In genomic region chr2:201264472-201265173, GRCh38 we compare ENCODE assay signal across 16 cellular contexts. TPM values are rescaled to one million over a fixed set of nuclear protein-coding genes. Genes with fewer than 3 reads are reported as not detected.
DNase-seq lines count a peak whose midpoint lies in the region; ATAC-seq and TF ChIP-seq lines count a peak whose summit lies in the region.
"Had no signal": no experiment of that assay in that cellular context is flagged by ENCODE, and none has a peak within 500 bp of the region (broad histone marks: within the 10 kb centered on the region; RNA-seq: fewer than 3 reads in every experiment).

No MANE protein-coding gene starts in this region.

- peaks cover 55% of the 10 kb centered on the region for H3K79me2 ChIP-seq in ACC112 (ENCODE audit: control insufficient read depth, insufficient read depth, low read length, unreplicated experiment)

- H3K4me3 Mint-ChIP-seq in CD14-positive monocyte (peak overlapping the region in 1 of 2 donors; percentile 24), activated B cell treated with CpG ODN at 0.5 μM for 24 hours (peak overlapping the region; percentile 20), immature natural killer cell (peak overlapping the region; percentile 88 to 100 (median 93))

- peaks cover 34 to 48% of the 10 kb centered on the region in 2 donors for H3K36me3 Mint-ChIP-seq in CD14-positive monocyte
- peaks cover 43% of the 10 kb centered on the region for H3K36me3 Mint-ChIP-seq in activated B cell treated with CpG ODN at 0.5 μM for 24 hours (ENCODE audit: low read depth)
- H3K36me3 Mint-ChIP-seq in immature natural killer cell: peaks cover 22 to 31% (median 29%) of the 10 kb centered on the region in 3 donors

- peak overlapping the region; percentile 54; the same call in 1 of the 2 replicates for H3K4me3 ChIP-seq in ACC112 (ENCODE audit: low read depth, low read length)
- H3K4me3 ChIP-seq: breast epithelium had no signal

- intact Hi-C loops in CD14-positive monocyte (cut with micrococcal nuclease) (no loop called here), activated B cell treated with CpG ODN at 0.5 μM for 24 hours (cut with micrococcal nuclease) (no loop called here)

- H3K27me3 Mint-ChIP-seq in CD14-positive monocyte (ENCODE audit: low read depth in 3 of 3): peaks cover 0 to 1% (median 0%) of the 10 kb centered on the region in 3 donors
- H3K27me3 Mint-ChIP-seq in activated B cell treated with CpG ODN at 0.5 μM for 24 hours: no peaks in the 10 kb centered on the region
- H3K27me3 Mint-ChIP-seq in immature natural killer cell (ENCODE audit: low read depth in 3 of 3): peaks cover 12 to 19% (median 18%) of the 10 kb centered on the region in 3 donors

- H3K9me3 Mint-ChIP-seq in CD14-positive monocyte (peaks cover 0 to 2% (median 0%) of the 10 kb centered on the region in 7 donors), activated B cell treated with CpG ODN at 0.5 μM for 24 hours (no peaks in the 10 kb centered on the region), immature natural killer cell (no peaks in the 10 kb centered on the region)

- CTCF ChIA-PET in activated B cell treated with CpG ODN at 0.5 μM for 24 hours (lab: Charles Lee): interaction anchor here (1.4 to 7.9 kb wide), 3 partner anchors 9 to 31 kb away, joined by 4 to 57 read pairs (median 30); no protein-coding TSS in a partner anchor

- H3K4me1 ChIP-seq in ACC112 (ENCODE audit: control insufficient read depth, insufficient read depth, low read length, unreplicated experiment): peaks cover 43% of the 10 kb centered on the region
- H3K4me1 ChIP-seq: breast epithelium had no signal

- H3K4me1 Mint-ChIP-seq in CD14-positive monocyte: peaks cover 62% of the 10 kb centered on the region
- H3K4me1 Mint-ChIP-seq in activated B cell treated with CpG ODN at 0.5 μM for 24 hours: peaks cover 74% of the 10 kb centered on the region
- H3K4me1 Mint-ChIP-seq in immature natural killer cell: peaks cover 83 to 91% of the 10 kb centered on the region in 2 donors

- no peaks in the 10 kb centered on the region for H3K36me3 ChIP-seq in ACC112 (ENCODE audit: insufficient read depth, low read length)
- H3K36me3 ChIP-seq: breast epithelium had no signal

- no peak overlapping the region for H3K27ac ChIP-seq in ACC112 (ENCODE audit: low read depth, low read length)
- H3K27ac ChIP-seq: breast epithelium, C4-2B had no signal

- no peak for DNase-seq in CD14-positive monocyte (ENCODE audit: low spot score)
- DNase-seq in activated B cell treated with CpG ODN at 0.5 μM for 24 hours: no peak
- no peak for DNase-seq in immature natural killer cell
- no peak for DNase-seq in NCI-H2171 treated with DMSO at 0.1 percent for 48 hours (lab: John Stamatoyannopoulos, UW)
- DNase-seq in DMS 273 (lab: John Stamatoyannopoulos, UW; ENCODE audit: unreplicated experiment): no peak
- no peak for DNase-seq in activated CD4-positive, CD25-positive, alpha-beta regulatory T cell treated with anti-CD3 and anti-CD28 coated beads, Interleukin-2, amount 50 U/mL, for 72 hours
- DNase-seq: activated CD4-positive, alpha-beta T cell treated with anti-CD3 and anti-CD28 coated beads, Interleukin-2, amount 50 U/mL, for 48 hours; activated naive CD4-positive, alpha-beta T cell treated with anti-CD3 and anti-CD28 coated beads, Interleukin-2, amount 50 U/mL, for 16 hours; hypothalamus; left colon; NCI-H1417 treated with DMSO at 0.1 percent for 48 hours; NCI-H446 treated with DMSO at 0.1 percent for 48 hours; SHP77 had no signal

- TF ChIP-seq CTCF in CD14-positive monocyte (IDR thresholded peaks at IDR 0.05) (no peak), activated B cell treated with CpG ODN at 0.5 μM for 24 hours (IDR thresholded peaks at IDR 0.05) (no peak)

- no peaks in the 10 kb centered on the region for H3K27me3 ChIP-seq in ACC112 (ENCODE audit: insufficient read depth, low read length)
- H3K27me3 ChIP-seq: breast epithelium had no signal

- H2AFZ ChIP-seq in ACC112 (ENCODE audit: low read length, unreplicated experiment): no peak overlapping the region

- POLR2A ChIA-PET in activated B cell treated with CpG ODN at 0.5 μM for 24 hours (lab: Charles Lee): interaction anchor here (0.5 to 1.0 kb wide), 3 partner anchors 31 to 187 kb away, joined by 3 read pairs; partner anchors contain the start of genes STRADB and TRAK2

- H3K27ac Mint-ChIP-seq in CD14-positive monocyte: peak overlapping the region; percentile 53 to 91 (median 76)
- peak overlapping the region; percentile 80 for H3K27ac Mint-ChIP-seq in activated B cell treated with CpG ODN at 0.5 μM for 24 hours
- peak overlapping the region; percentile 85 to 97 (median 94) for H3K27ac Mint-ChIP-seq in immature natural killer cell

- no peak for ATAC-seq in activated B cell treated with CpG ODN at 0.5 μM for 24 hours (ENCODE audit: low read depth)
- ATAC-seq: left colon had no signal

RNA-seq across cellular contexts. Expression of gene CASP8, which starts 4.3 kb away (rescaled TPM):
- polyA plus RNA-seq in CD14-positive monocyte (10 to 100 TPM; 40.0 to 80.7 TPM), immature natural killer cell (100 to 1,000 TPM in 1 of 3 donors, 10 to 100 TPM in 2; 20.2 to 116 (median 28.0) TPM)
- total RNA-seq in activated B cell treated with CpG ODN at 0.5 μM for 24 hours: 74.2 and 84.4 TPM in 2 replicates
